In the genomic region with DNA sequence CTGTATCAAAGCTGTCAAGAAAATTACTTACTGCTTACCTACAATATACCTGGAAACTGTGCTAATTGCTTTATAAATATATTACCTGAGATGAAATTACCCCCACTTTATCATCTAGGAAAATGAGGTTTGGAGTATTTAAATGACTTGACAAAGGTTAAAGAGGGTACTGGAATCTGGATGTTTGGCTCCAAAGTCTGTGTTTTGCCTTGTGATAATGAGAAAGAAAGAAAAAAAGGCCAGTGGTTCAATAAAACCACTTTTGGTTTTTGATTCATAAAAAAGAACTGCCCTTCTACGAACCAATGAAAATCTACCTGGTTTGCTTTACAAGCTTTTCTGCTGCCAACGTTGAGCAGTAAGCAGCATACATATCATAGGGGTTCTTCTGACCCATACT, we compare ENCODE assay signal across 22 cellular contexts.
DNase-seq lines count a peak whose midpoint lies in the region; ATAC-seq and TF ChIP-seq lines count a peak whose summit lies in the region.
"Had no signal": no experiment of that assay in that cellular context is flagged by ENCODE, and none has a peak within 500 bp of the region (broad histone marks: within the 10 kb centered on the region; RNA-seq: fewer than 3 reads in every experiment).

No MANE protein-coding gene starts in this region.

- H3K36me3 ChIP-seq in colonic mucosa = no peaks in the 10 kb centered on the region

- intact Hi-C loops in colonic mucosa (cut with DNase I) = no loop called here

- H3K27me3 Mint-ChIP-seq in IgD-negative memory B cell (no peaks in the 10 kb centered on the region), memory B cell (no peaks in the 10 kb centered on the region)
- H3K27me3 Mint-ChIP-seq: CD4-positive, alpha-beta T cell had no signal

- H3K4me3 Mint-ChIP-seq in IgD-negative memory B cell = no peak overlapping the region
- no peak overlapping the region for H3K4me3 Mint-ChIP-seq in memory B cell
- H3K4me3 Mint-ChIP-seq: CD4-positive, alpha-beta T cell; GM23338; HFFc6 had no signal

- H3K36me3 Mint-ChIP-seq in IgD-negative memory B cell = peaks cover 3% of the 10 kb centered on the region
- H3K36me3 Mint-ChIP-seq in memory B cell = peaks cover 2% of the 10 kb centered on the region

- H3K4me1 Mint-ChIP-seq in IgD-negative memory B cell (peaks cover 22 to 36% (median 26%) of the 10 kb centered on the region in 3 donors), memory B cell (peaks cover 14% of the 10 kb centered on the region)

- H3K27ac ChIP-seq in colonic mucosa = peak overlapping the region; percentile 20
- H3K27ac ChIP-seq: C4-2B, HL-60 had no signal

- TF ChIP-seq CTCF in colonic mucosa (IDR thresholded peaks at IDR 0.05) = no peak

- no peak overlapping the region for H3K4me3 ChIP-seq in colonic mucosa
- H3K4me3 ChIP-seq: GM12878, GM23338 had no signal

- ATAC-seq in memory B cell (ENCODE audit: low read depth) = no peak
- no peak for ATAC-seq in stimulated activated naive CD8-positive, alpha-beta T cell treated with anti-CD3 and anti-CD28 coated beads, Interleukin-15, Interleukin-2, amounts not matched to agents 100 U/mL and 50 U/mL, for 24 hours
- ATAC-seq: GM12878, GM23338, HCT116 had no signal

- DNase-seq in NCI-H69 (lab: John Stamatoyannopoulos, UW) (peak; percentile 3), colonic mucosa (no peak), memory B cell (ENCODE audit: low spot score in 2 of 2) (no peak), DMS53 (lab: John Stamatoyannopoulos, UW) (no peak), GF-D8 (lab: John Stamatoyannopoulos, UW) (no peak)
- DNase-seq in stimulated activated naive CD8-positive, alpha-beta T cell treated with anti-CD3 and anti-CD28 coated beads, Interleukin-15, Interleukin-2, amounts not matched to agents 100 U/mL and 50 U/mL, for 24 hours = no peak
- DNase-seq: ACHN; AML-193; Caco-2; CD4-positive, alpha-beta T cell; DMS79; GDM1; H7; HFFc6; IMR-90; KBM-7 had no signal

- no peaks in the 10 kb centered on the region for H3K4me1 ChIP-seq in colonic mucosa

- H3K9me3 ChIP-seq in colonic mucosa = no peaks in the 10 kb centered on the region
- H3K9me3 ChIP-seq: Caco-2 had no signal

- H3K9me3 Mint-ChIP-seq in IgD-negative memory B cell (no peaks in the 10 kb centered on the region), memory B cell (no peaks in the 10 kb centered on the region)
- H3K9me3 Mint-ChIP-seq: CD4-positive, alpha-beta T cell; GM23338; HFFc6 had no signal

- H3K27me3 ChIP-seq in colonic mucosa = no peaks in the 10 kb centered on the region

- H3K27ac Mint-ChIP-seq in IgD-negative memory B cell (peak overlapping the region in 2 of 3 donors; percentile 31 to 34), memory B cell (peak overlapping the region; percentile 41)
- H3K27ac Mint-ChIP-seq: CD4-positive, alpha-beta T cell; GM23338; HFFc6 had no signal

- H3K9ac ChIP-seq in colonic mucosa (ENCODE audit: low read depth in 2 of 2, low read length in 2 of 2) = no peak overlapping the region
